ENCODE assay signal across 8 cellular contexts in the genomic region with DNA sequence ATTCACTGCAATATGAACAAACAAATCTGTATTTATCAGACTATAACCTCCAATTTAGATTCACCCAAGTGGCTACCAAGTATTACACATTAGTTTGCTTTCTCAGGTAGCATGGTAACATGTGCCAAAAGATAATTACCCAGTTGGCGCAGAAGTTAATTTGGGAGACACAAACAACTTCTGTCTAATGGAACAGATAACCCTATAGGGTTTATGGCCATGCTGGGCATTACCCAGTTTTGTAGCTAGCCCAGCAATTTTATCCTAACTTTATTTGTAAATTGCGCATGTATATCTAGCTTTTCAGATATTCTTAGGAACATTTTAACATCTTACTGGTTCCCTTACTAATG. TPM values are rescaled to one million over a fixed set of nuclear protein-coding genes. Genes with fewer than 3 reads are reported as not detected.
DNase-seq lines count a peak whose midpoint lies in the region; ATAC-seq and TF ChIP-seq lines count a peak whose summit lies in the region.

No MANE protein-coding gene starts in this region.

- intact Hi-C loops in dendritic cell treated with granulocyte-macrophage colony-stimulating factor and Interleukin-4, amounts not matched to agents 40 ng/mL and 50 ng/mL, for 4 days (cut with micrococcal nuclease) = loop anchor here (5.0 to 10.0 kb wide), 2 partner anchors 38 to 1104 kb away; partner anchors contain the start of genes ACTRT3, EIF5A2 and TERC
- intact Hi-C loops in sciatic nerve (cut with DNase I) = no loop called here

- no peaks in the 10 kb centered on the region for H3K9me3 Mint-ChIP-seq in dendritic cell treated with granulocyte-macrophage colony-stimulating factor and Interleukin-4, amounts not matched to agents 40 ng/mL and 50 ng/mL, for 4 days
- peaks cover 0 to 6% (median 4%) of the 10 kb centered on the region in 7 donors for H3K9me3 Mint-ChIP-seq in naive B cell

- TF ChIP-seq CTCF in AG09309 (IDR thresholded peaks at IDR 0.05; ENCODE audit: control insufficient read depth, insufficient read depth, low read depth, low read length, missing control alignments) = no peak

- H3K36me3 Mint-ChIP-seq in dendritic cell treated with granulocyte-macrophage colony-stimulating factor and Interleukin-4, amounts not matched to agents 40 ng/mL and 50 ng/mL, for 4 days (ENCODE audit: low read depth) = peaks cover 47% of the 10 kb centered on the region
- H3K36me3 Mint-ChIP-seq in naive B cell = peaks cover 9 to 25% of the 10 kb centered on the region in 2 donors

- ATAC-seq in naive B cell (ENCODE audit: low read depth in 2 of 2) (no peak), sciatic nerve (no peak), HG03095 (IDR thresholded peaks at IDR 0.05; ENCODE audit: unreplicated experiment) (no peak), HG02571 (IDR thresholded peaks at IDR 0.05; ENCODE audit: unreplicated experiment) (no peak)

- DNase-seq in AG09309 (ENCODE audit: low read depth) (no peak), LHCN-M2 (ENCODE audit: low read depth) (peak; percentile 7), naive B cell (no peak), sciatic nerve (ENCODE audit: low spot score) (no peak), GM19238 (ENCODE audit: insufficient read length, low spot score) (no peak)

- H3K27me3 Mint-ChIP-seq in dendritic cell treated with granulocyte-macrophage colony-stimulating factor and Interleukin-4, amounts not matched to agents 40 ng/mL and 50 ng/mL, for 4 days = no peaks in the 10 kb centered on the region
- no peaks in the 10 kb centered on the region for H3K27me3 Mint-ChIP-seq in naive B cell

- peak overlapping the region; percentile 96 for H3K4me3 Mint-ChIP-seq in dendritic cell treated with granulocyte-macrophage colony-stimulating factor and Interleukin-4, amounts not matched to agents 40 ng/mL and 50 ng/mL, for 4 days
- peak overlapping the region; percentile 91 to 99 (median 98) for H3K4me3 Mint-ChIP-seq in naive B cell

- H3K4me3 ChIP-seq in AG09309 (ENCODE audit: control insufficient read depth, low read depth, low read length) = peak overlapping the region; percentile 81

- H3K4me1 Mint-ChIP-seq in dendritic cell treated with granulocyte-macrophage colony-stimulating factor and Interleukin-4, amounts not matched to agents 40 ng/mL and 50 ng/mL, for 4 days (ENCODE audit: low read depth) = peaks cover 16% of the 10 kb centered on the region
- peaks cover 20 to 39% (median 33%) of the 10 kb centered on the region in 3 donors for H3K4me1 Mint-ChIP-seq in naive B cell

- peak overlapping the region; percentile 99 for H3K27ac Mint-ChIP-seq in dendritic cell treated with granulocyte-macrophage colony-stimulating factor and Interleukin-4, amounts not matched to agents 40 ng/mL and 50 ng/mL, for 4 days
- peak overlapping the region; percentile 97 to 99 (median 99) for H3K27ac Mint-ChIP-seq in naive B cell

RNA-seq across cellular contexts. Expression of gene RPL22L1, which starts 0.8 kb away (rescaled TPM):
- total RNA-seq in LHCN-M2 (2014; rRNA removed) = 585 and 621 TPM in 2 replicates
- 230 TPM for polyA plus RNA-seq in LHCN-M2 (2012)
- polyA plus RNA-seq in naive B cell (ENCODE audit: low read depth in 6 of 6) = 100 to 1,000 TPM in 3 of 6 donors, 10 to 100 TPM in 3; 35.0 to 142 (median 101) TPM
- 41.5 TPM for total RNA-seq in sciatic nerve

RNA-seq across cellular contexts. Expression of gene EIF5A2, which starts 39.2 kb away (rescaled TPM):
- total RNA-seq in LHCN-M2 (2014; rRNA removed) (10.0 and 11.6 TPM in 2 replicates), sciatic nerve (19.1 TPM)
- 11.5 TPM for polyA plus RNA-seq in LHCN-M2 (2012)
- 1 to 10 TPM; 4.4 to 6.6 (median 5.8) TPM for polyA plus RNA-seq in naive B cell (ENCODE audit: low read depth in 6 of 6)

Comparison
In these comparisons a context has a peak if more than half of its experiments do, and no peak if none do; other contexts are left out.
1. RNA of gene RPL22L1, which starts 0.8 kb away (total RNA-seq): 585 to 621 TPM in LHCN-M2; 41.5 TPM in sciatic nerve (single experiment); every median in the first group is over 10 times any median in the second.